In genomic region chr5:172864161-172864560, GRCh38 we compare ENCODE assay signal across 1 cellular context.
TF ChIP-seq lines count a peak whose summit lies in the region.

No MANE protein-coding gene starts in this region.

TF ChIP-seq in A549, 52 proteins besides CTCF, POLR2A, EP300 and RAD21 (continued from another document):
- no peak for TF ChIP-seq SMC3 (IDR thresholded peaks at IDR 0.05)
- TF ChIP-seq HOXB13 (CRISPR knock-in tag; IDR thresholded peaks at IDR 0.05; ENCODE audit: low read depth): no peak
TF ChIP-seq in A549: peak in this region for 0.
